ENCODE assay signal across 22 cellular contexts in the genomic region with DNA sequence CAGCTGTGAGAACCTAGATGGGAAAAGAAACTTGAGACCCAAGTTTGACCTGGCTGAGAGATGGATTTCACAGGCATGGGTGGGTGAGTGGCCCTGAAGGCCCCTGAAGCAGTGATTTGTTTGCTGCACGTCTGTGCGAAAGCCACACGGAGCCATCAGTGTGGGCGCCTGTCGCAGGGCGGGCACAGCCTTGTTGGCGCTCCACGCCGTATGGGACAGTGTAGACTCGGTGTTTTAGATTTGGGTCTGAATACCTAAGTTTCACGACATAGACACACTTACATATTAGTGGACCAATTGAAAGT.
"Had no signal": no experiment of that assay in that cellular context is flagged by ENCODE, and none has a peak within 500 bp of the region (broad histone marks: within the 10 kb centered on the region; RNA-seq: fewer than 3 reads in every experiment).

No MANE protein-coding gene starts in this region.

- ATAC-seq: activated CD8-positive, alpha-beta T cell treated with anti-CD3 and anti-CD28 coated beads, Interleukin-2, amount 10 ng/mL, durations not matched to agents 7 days and 5 days; activated T-cell treated with anti-CD3 and anti-CD28 coated beads, Interleukin-2, amount 50 U/mL, for 72 hours; natural killer cell treated with Interleukin-12 subunit alpha and Interleukin-12 subunit beta and Interleukin-15 and Interleukin-18, amount 100 ng/mL, for 72 hours; right cardiac atrium had no signal

- H3K27ac Mint-ChIP-seq: activated B cell treated with CpG ODN at 0.5 μM for 24 hours; activated CD8-positive, alpha-beta T cell treated with anti-CD3 and anti-CD28 coated beads, Interleukin-2, amount 10 ng/mL, durations not matched to agents 7 days and 5 days; activated naive CD8-positive, alpha-beta T cell; activated T-cell treated with anti-CD3 and anti-CD28 coated beads, Interleukin-2, amount 50 U/mL, for 72 hours; brain; immature natural killer cell; memory B cell; natural killer cell treated with Interleukin-12 subunit alpha and Interleukin-12 subunit beta and Interleukin-15 and Interleukin-18, amount 100 ng/mL, for 72 hours had no signal

- H3K4me3 Mint-ChIP-seq: activated B cell treated with CpG ODN at 0.5 μM for 24 hours; activated CD8-positive, alpha-beta T cell treated with anti-CD3 and anti-CD28 coated beads, Interleukin-2, amount 10 ng/mL, durations not matched to agents 7 days and 5 days; activated naive CD8-positive, alpha-beta T cell; activated T-cell treated with anti-CD3 and anti-CD28 coated beads, Interleukin-2, amount 50 U/mL, for 72 hours; brain; central memory CD8-positive, alpha-beta T cell; immature natural killer cell; memory B cell; natural killer cell treated with Interleukin-12 subunit alpha and Interleukin-12 subunit beta and Interleukin-15 and Interleukin-18, amount 100 ng/mL, for 72 hours had no signal

- H3K9me3 Mint-ChIP-seq: activated B cell treated with CpG ODN at 0.5 μM for 24 hours; activated T-cell treated with anti-CD3 and anti-CD28 coated beads, Interleukin-2, amount 50 U/mL, for 72 hours; central memory CD8-positive, alpha-beta T cell; immature natural killer cell; memory B cell; natural killer cell treated with Interleukin-12 subunit alpha and Interleukin-12 subunit beta and Interleukin-15 and Interleukin-18, amount 100 ng/mL, for 72 hours had no signal

- H3K9me3 ChIP-seq: thoracic aorta had no signal

- H3K4me3 ChIP-seq: thoracic aorta had no signal

- H3K4me1 Mint-ChIP-seq: activated B cell treated with CpG ODN at 0.5 μM for 24 hours, brain had no signal

- H3K27me3 Mint-ChIP-seq: activated B cell treated with CpG ODN at 0.5 μM for 24 hours; activated naive CD8-positive, alpha-beta T cell; central memory CD8-positive, alpha-beta T cell; memory B cell; natural killer cell treated with Interleukin-12 subunit alpha and Interleukin-12 subunit beta and Interleukin-15 and Interleukin-18, amount 100 ng/mL, for 72 hours; progenitor cell of endocrine pancreas had no signal

- DNase-seq: activated B cell treated with CpG ODN at 0.5 μM for 24 hours; activated CD4-positive, alpha-beta T cell treated with anti-CD3 and anti-CD28 coated beads for 48 hours; activated CD8-positive, alpha-beta memory T cell treated with anti-CD3 and anti-CD28 coated beads, Interleukin-2, amount 50 U/mL, for 48 hours; activated CD8-positive, alpha-beta T cell treated with anti-CD3 and anti-CD28 coated beads, Interleukin-2, amount 10 ng/mL, durations not matched to agents 7 days and 5 days; activated gamma-delta T cell treated with Interleukin-2 at 50 U/mL for 16 hours; activated T-cell treated with anti-CD3 and anti-CD28 coated beads, Interleukin-2, amount 50 U/mL, for 72 hours; amniotic stem cell; effector memory CD4-positive, alpha-beta T cell; head of caudate nucleus; immature natural killer cell; nucleus accumbens; stimulated activated CD4-positive, alpha-beta T cell treated with anti-CD3 and anti-CD28 coated beads, Interleukin-12 subunit alpha, Interleukin-12 subunit beta, amount 100 ng/mL, for 4 hours; stimulated activated CD4-positive, alpha-beta T cell treated with anti-CD3 and anti-CD28 coated beads, Interleukin-2, amount 100 ng/mL, for 24 hours; SW 1271 had no signal

- H3K27ac ChIP-seq: thoracic aorta had no signal

- H3K36me3 Mint-ChIP-seq: natural killer cell treated with Interleukin-12 subunit alpha and Interleukin-12 subunit beta and Interleukin-15 and Interleukin-18, amount 100 ng/mL, for 72 hours had no signal
